In genomic region chr17:81667754-81668153, GRCh38 we compare ENCODE assay signal across 11 cellular contexts. TPM values are rescaled to one million over a fixed set of nuclear protein-coding genes. Genes with fewer than 3 reads are reported as not detected.
DNase-seq lines count a peak whose midpoint lies in the region; ATAC-seq and TF ChIP-seq lines count a peak whose summit lies in the region.
"Had no signal": no experiment of that assay in that cellular context is flagged by ENCODE, and none has a peak within 500 bp of the region (broad histone marks: within the 10 kb centered on the region; RNA-seq: fewer than 3 reads in every experiment).

No MANE protein-coding gene starts in this region.

- no peaks in the 10 kb centered on the region for H4K20me1 ChIP-seq in SU-DHL-6 (ENCODE audit: low read depth, low read length)

- no peaks in the 10 kb centered on the region for H3K9me3 ChIP-seq in SU-DHL-6 (ENCODE audit: insufficient read depth, low read length)
- H3K9me3 ChIP-seq: upper lobe of right lung had no signal

- no peaks in the 10 kb centered on the region for H3K9me2 ChIP-seq in SU-DHL-6 (replicated peaks; ENCODE audit: insufficient read depth, low read length)

- H3F3A ChIP-seq in SU-DHL-6 (ENCODE audit: insufficient read depth): 0 out of 2 replicates have a peak, but pooled peaks cover 4% of the 10 kb centered on the region

- H3K27me3 ChIP-seq in SU-DHL-6 (ENCODE audit: low read length) (no peaks in the 10 kb centered on the region), dorsolateral prefrontal cortex (no peaks in the 10 kb centered on the region)
- H3K27me3 ChIP-seq: upper lobe of right lung had no signal

- peaks cover 27% of the 10 kb centered on the region for H3K79me2 ChIP-seq in SU-DHL-6 (ENCODE audit: insufficient read depth, low read length)

- no peaks in the 10 kb centered on the region for H3K9me3 Mint-ChIP-seq in activated T-cell treated with anti-CD3 and anti-CD28 coated beads, Interleukin-2, amount 50 U/mL, for 24 hours
- no peaks in the 10 kb centered on the region for H3K9me3 Mint-ChIP-seq in type B pancreatic cell

- ATAC-seq in GM21515 (IDR thresholded peaks at IDR 0.05; ENCODE audit: unreplicated experiment): no peak
- ATAC-seq: upper lobe of right lung had no signal

- H3K36me3 ChIP-seq in SU-DHL-6 (ENCODE audit: low read length): peaks cover 6% of the 10 kb centered on the region; the same call in 1 of the 2 replicates

- peaks cover 53% of the 10 kb centered on the region for H3K4me1 Mint-ChIP-seq in activated T-cell treated with anti-CD3 and anti-CD28 coated beads, Interleukin-2, amount 50 U/mL, for 24 hours (ENCODE audit: low read depth)
- peaks cover 17% of the 10 kb centered on the region for H3K4me1 Mint-ChIP-seq in type B pancreatic cell (ENCODE audit: unreplicated experiment)

- DNase-seq in activated T-cell treated with anti-CD3 and anti-CD28 coated beads, Interleukin-2, amount 50 U/mL, for 24 hours: no peak
- DNase-seq in activated T-cell treated with anti-CD3 and anti-CD28 coated beads, Interleukin-2, amount 50 U/mL, for 1 hour: no peak
- peak; percentile 12 for DNase-seq in fibroblast of mammary gland (ENCODE audit: low read depth)
- no peak for DNase-seq in type B pancreatic cell (ENCODE audit: extremely low spot score, unreplicated experiment)
- no peak for DNase-seq in LoVo (ENCODE audit: low spot score)
- no peak for DNase-seq in dorsolateral prefrontal cortex
- DNase-seq: retina, SHP77, upper lobe of right lung had no signal

- intact Hi-C loops in dorsolateral prefrontal cortex (cut with DNase I): loop anchor here in 1 of 2 donors (2.0 to 5.0 kb wide), 3 partner anchors 15 to 35 kb away; partner anchors contain the start of genes ARL16, MRPL12, NPLOC4 and TSPAN10

- H3K4me2 ChIP-seq in SU-DHL-6 (ENCODE audit: low read depth, low read length, poor library complexity, severe bottlenecking): peak overlapping the region; percentile 95

- H3K27ac Mint-ChIP-seq in activated T-cell treated with anti-CD3 and anti-CD28 coated beads, Interleukin-2, amount 50 U/mL, for 24 hours: peak overlapping the region; percentile 94
- H3K27ac Mint-ChIP-seq in type B pancreatic cell: no peak overlapping the region

- TF ChIP-seq CTCF in SU-DHL-6 (IDR thresholded peaks at IDR 0.05; ENCODE audit: insufficient read depth, low read length, poor library complexity, severe bottlenecking) (peak; percentile 15), fibroblast of mammary gland (conservative IDR thresholded peaks at IDR 0.05; ENCODE audit: control insufficient read depth, insufficient read depth, low read depth, low read length) (no peak), type B pancreatic cell (conservative IDR thresholded peaks at IDR 0.05) (no peak), dorsolateral prefrontal cortex (IDR thresholded peaks at IDR 0.05 in 54 of 56, conservative IDR thresholded peaks at IDR 0.05 in 2 of 56; ENCODE audit: low read depth in 1 of 56, partially characterized antibody in 56 of 56) (no peak)

- peak overlapping the region; percentile 95 for H3K4me3 Mint-ChIP-seq in activated T-cell treated with anti-CD3 and anti-CD28 coated beads, Interleukin-2, amount 50 U/mL, for 24 hours
- peak overlapping the region; percentile 92 for H3K4me3 Mint-ChIP-seq in type B pancreatic cell

- no peak overlapping the region for H3K27ac ChIP-seq in SU-DHL-6 (ENCODE audit: low read depth, low read length)
- H3K27ac ChIP-seq in dorsolateral prefrontal cortex: no peak overlapping the region

- H3K27me3 Mint-ChIP-seq in activated T-cell treated with anti-CD3 and anti-CD28 coated beads, Interleukin-2, amount 50 U/mL, for 24 hours: no peaks in the 10 kb centered on the region
- no peaks in the 10 kb centered on the region for H3K27me3 Mint-ChIP-seq in type B pancreatic cell

- H3K4me3 ChIP-seq in SU-DHL-6 (ENCODE audit: insufficient read depth, low read length, poor library complexity, severe bottlenecking): peak overlapping the region; percentile 39
- H3K4me3 ChIP-seq in fibroblast of mammary gland (ENCODE audit: control insufficient read depth, low read depth, low read length): no peak overlapping the region
- peak overlapping the region in 19 of 59 donors; percentile 81 to 100 (median 97) for H3K4me3 ChIP-seq in dorsolateral prefrontal cortex

- peaks cover 84% of the 10 kb centered on the region for H3K36me3 Mint-ChIP-seq in activated T-cell treated with anti-CD3 and anti-CD28 coated beads, Interleukin-2, amount 50 U/mL, for 24 hours (ENCODE audit: low read depth)
- peaks cover 3% of the 10 kb centered on the region for H3K36me3 Mint-ChIP-seq in type B pancreatic cell

- no peak overlapping the region for H2AFZ ChIP-seq in SU-DHL-6 (ENCODE audit: low read depth, low read length, severe bottlenecking)

- H3K9ac ChIP-seq in SU-DHL-6 (ENCODE audit: low read length): peak overlapping the region; percentile 94

RNA-seq across cellular contexts. Expression of gene CCDC137, which starts 1.2 kb away (rescaled TPM):
- total RNA-seq in type B pancreatic cell (ENCODE audit: low replicate concordance) (27.5 and 32.1 TPM in 2 replicates), dorsolateral prefrontal cortex (10 to 100 TPM in 116 of 120 experiments, 1 to 10 TPM in 4; 9.0 to 20.1 (median 13.5) TPM)

RNA-seq across cellular contexts. Expression of gene OXLD1, which starts 1.3 kb away (rescaled TPM):
- total RNA-seq in type B pancreatic cell (ENCODE audit: low replicate concordance) (24.0 and 28.1 TPM in 2 replicates), dorsolateral prefrontal cortex (10 to 100 TPM; 14.1 to 35.0 (median 24.3) TPM)

RNA-seq across cellular contexts. Expression of gene PDE6G, which starts 11.4 kb away (rescaled TPM):
- total RNA-seq in type B pancreatic cell (ENCODE audit: low replicate concordance) (0.97 TPM in 1 of 2 replicates, not detected in the other), dorsolateral prefrontal cortex (1 to 10 TPM in 9 of 120 experiments, under 1 TPM in 10, not detected in 101; 0.30 to 1.6 (median 0.82) TPM)

RNA-seq across cellular contexts. Expression of gene ARL16, which starts 15.8 kb away (rescaled TPM):
- total RNA-seq in type B pancreatic cell (ENCODE audit: low replicate concordance): 41.5 and 47.2 TPM in 2 replicates
- 10 to 100 TPM; 20.4 to 50.6 (median 36.9) TPM for total RNA-seq in dorsolateral prefrontal cortex

RNA-seq across cellular contexts. Expression of gene HGS, which starts 16.1 kb away (rescaled TPM):
- 115 and 119 TPM in 2 replicates for total RNA-seq in type B pancreatic cell (ENCODE audit: low replicate concordance)
- total RNA-seq in dorsolateral prefrontal cortex: 100 to 1,000 TPM in 83 of 120 experiments, 10 to 100 TPM in 37; 84.6 to 142 (median 106) TPM
